Comparison of ENCODE assay signal across 1 cellular context in genomic region chr1:46343705-46344104, GRCh38.
TF ChIP-seq lines count a peak whose summit lies in the region.

No MANE protein-coding gene starts in this region.

TF ChIP-seq in SK-N-SH treated with all-trans-retinoic acid at 6 μM for 48 hours, 23 proteins besides CTCF, POLR2A, EP300 and RAD21 (continued from another document):
- TF ChIP-seq CREB5 (CRISPR knock-in tag; IDR thresholded peaks at IDR 0.05; ENCODE audit: low read depth) (no peak), PPARA (CRISPR knock-in tag; IDR thresholded peaks at IDR 0.05; ENCODE audit: borderline replicate concordance) (no peak), PATZ1 (CRISPR knock-in tag; IDR thresholded peaks at IDR 0.05; ENCODE audit: borderline replicate concordance) (no peak), CSRNP3 (CRISPR knock-in tag; IDR thresholded peaks at IDR 0.05) (no peak), ZFP3 (CRISPR knock-in tag; IDR thresholded peaks at IDR 0.05) (no peak), ESRRG (CRISPR knock-in tag; IDR thresholded peaks at IDR 0.05) (no peak), CSDC2 (CRISPR knock-in tag; IDR thresholded peaks at IDR 0.05) (no peak), TCF4 (CRISPR knock-in tag; IDR thresholded peaks at IDR 0.05; ENCODE audit: borderline replicate concordance) (no peak), BACH2 (CRISPR knock-in tag; IDR thresholded peaks at IDR 0.05; ENCODE audit: borderline replicate concordance) (no peak), OSR1 (CRISPR knock-in tag; IDR thresholded peaks at IDR 0.05) (no peak)
